ENCODE assay signal across 8 cellular contexts in the genomic region with DNA sequence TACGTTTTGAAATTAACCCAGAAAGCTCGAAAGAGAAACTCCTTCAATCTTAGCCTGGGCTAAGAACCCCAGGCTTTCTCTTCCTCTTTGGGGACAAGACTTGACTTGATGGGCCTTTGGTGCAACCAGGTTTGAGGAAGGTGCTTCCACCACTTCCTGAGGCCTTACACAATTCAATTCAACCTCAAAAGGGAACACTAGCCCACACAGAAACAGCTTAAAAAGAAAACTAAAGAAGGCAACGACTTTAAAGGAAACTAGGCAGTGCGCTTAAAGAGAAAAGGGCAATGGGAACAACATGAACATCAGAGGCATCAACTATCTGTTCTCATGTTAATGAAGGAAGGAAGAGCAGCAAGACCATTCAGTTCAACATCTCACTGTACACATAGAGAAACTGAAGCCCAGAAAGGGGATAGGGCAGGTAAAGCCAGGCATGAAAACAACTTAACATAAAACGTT. TPM values are rescaled to one million over a fixed set of nuclear protein-coding genes. Genes with fewer than 3 reads are reported as not detected.
A peak's percentile ranks its signal among the peaks of the same experiment; 100 is the strongest.
DNase-seq lines count a peak whose midpoint lies in the region; ATAC-seq and TF ChIP-seq lines count a peak whose summit lies in the region.

No MANE protein-coding gene starts in this region.

- no peak for TF ChIP-seq CTCF in lower leg skin (IDR thresholded peaks at IDR 0.05)

- no peak for ATAC-seq in GM18505 (IDR thresholded peaks at IDR 0.05; ENCODE audit: unreplicated experiment)
- peak; percentile 69 for ATAC-seq in GM21529 (IDR thresholded peaks at IDR 0.05; ENCODE audit: unreplicated experiment)

- no peaks in the 10 kb centered on the region for H3K36me3 ChIP-seq in iPS-18a (ENCODE audit: control insufficient read depth, low read depth, low read length)

- H3K9me3 ChIP-seq in iPS-18a (ENCODE audit: control insufficient read depth, low read depth, low read length), result no peaks in the 10 kb centered on the region

- no peak overlapping the region for H3K4me3 ChIP-seq in Jurkat, Clone E6-1 (ENCODE audit: low read length)
- H3K4me3 ChIP-seq in iPS-18a (ENCODE audit: low read length) (peak overlapping the region; percentile 5), lower leg skin (ENCODE audit: low read depth, poor library complexity, severe bottlenecking) (no peak overlapping the region)

- no peaks in the 10 kb centered on the region for H3K27me3 ChIP-seq in iPS-18a (ENCODE audit: control insufficient read depth, insufficient read depth, low read length)

- peak overlapping the region; percentile 61 for H3K27ac ChIP-seq in iPS-18a (ENCODE audit: low read length)

- WGBS in lower leg skin, 2 donors, result 62 to 64% methylated on average over 5 of the region's 5 CpGs

- peak; percentile 35 for TF ChIP-seq POLR2A in GM18505 (IDR thresholded peaks at IDR 0.05; ENCODE audit: borderline replicate concordance, extremely low read depth, insufficient read depth, insufficient read length)
- TF ChIP-seq POLR2A in lower leg skin (IDR thresholded peaks at IDR 0.05), result no peak

- intact Hi-C loops in lower leg skin (cut with DNase I; ENCODE audit: low total_unique reads), result no loop called here

- H3K9ac ChIP-seq in iPS-18a (ENCODE audit: low read length), result no peak overlapping the region

- H3K4me1 ChIP-seq in iPS-18a (ENCODE audit: control insufficient read depth, low read depth, low read length), result peaks cover 32% of the 10 kb centered on the region

- DNase-seq in Jurkat, Clone E6-1 (ENCODE audit: low read depth, low spot score), result peak; percentile 81
- DNase-seq in NCI-H526 (lab: John Stamatoyannopoulos, UW) (no peak), HCEC 1CT (no peak), lower leg skin (ENCODE audit: low spot score in 2 of 2) (no peak)
- DNase-seq in activated CD4-positive, alpha-beta T cell treated with anti-CD3 and anti-CD28 coated beads, Interleukin-2, amount 50 U/mL, for 48 hours, result no peak

RNA-seq across cellular contexts. Expression of a gene that starts 24.8 kb away (rescaled TPM):
- 79.5 TPM for polyA plus RNA-seq in Jurkat, Clone E6-1 (2012; ENCODE audit: insufficient read depth, insufficient read length)
- total RNA-seq in lower leg skin, result 10 to 100 TPM; 17.8 to 34.5 (median 21.6) TPM
